ENCODE assay signal across 8 cellular contexts in genomic region chr18:28175047-28175929, GRCh38. TPM values are rescaled to one million over a fixed set of nuclear protein-coding genes. Genes with fewer than 3 reads are reported as not detected.
DNase-seq lines count a peak whose midpoint lies in the region; ATAC-seq and TF ChIP-seq lines count a peak whose summit lies in the region.

No MANE protein-coding gene starts in this region.

- dilution Hi-C loops in mammary epithelial cell (cut with HindIII; ENCODE audit: low sequenced_read_pairs): no loop called here

- H3K9me3 ChIP-seq in mammary epithelial cell (replicated peaks; ENCODE audit: insufficient read depth, low read length): no peaks in the 10 kb centered on the region

- in situ Hi-C loops in mammary epithelial cell (cut with MboI; ENCODE audit: low sequenced_read_pairs in 2 of 2): no loop called here

- BruUV-seq in MCF 10A (replicated peaks; lab: Mats Ljungman, UMichigan) (no TSS peak), mammary epithelial cell (replicated peaks; lab: Mats Ljungman, UMichigan) (no TSS peak)

- H3K4me2 ChIP-seq in mammary epithelial cell (ENCODE audit: insufficient read depth, low read depth, low read length): no peak overlapping the region

- 21% methylated on average over 7 of the region's 54 CpGs for WGBS in mammary epithelial cell (ENCODE audit: low coverage, missing lambda C conversion rate)

- peak overlapping the region; percentile 22 for H3K27ac Mint-ChIP-seq in MCF 10A (ENCODE audit: low read depth, unreplicated experiment)
- no peak overlapping the region for H3K27ac Mint-ChIP-seq in activated naive CD8-positive, alpha-beta T cell treated with anti-CD3 and anti-CD28 coated beads, Interleukin-2, amount 50 U/mL, for 24 hours

- no peaks in the 10 kb centered on the region for H3K79me2 ChIP-seq in mammary epithelial cell (ENCODE audit: insufficient read depth, low read length)

- intact Hi-C loops in MCF 10A (cut with micrococcal nuclease) (no loop called here), mammary epithelial cell (cut with micrococcal nuclease) (no loop called here)

- peaks cover 7% of the 10 kb centered on the region for H3K4me1 ChIP-seq in mammary epithelial cell (ENCODE audit: insufficient read depth, low read length)

- peak; percentile 9 for ATAC-seq in activated naive CD8-positive, alpha-beta T cell treated with anti-CD3 and anti-CD28 coated beads, Interleukin-2, amount 50 U/mL, for 24 hours

- H3K4me3 ChIP-seq in mammary epithelial cell (replicated peaks in 1 of 3; ENCODE audit: insufficient read depth in 1 of 3, low read depth in 2 of 3, low read length in 3 of 3) (no peak overlapping the region), iPS-11a (ENCODE audit: low read depth, low read length) (peak overlapping the region; percentile 64)

- no peaks in the 10 kb centered on the region for H3K9me3 Mint-ChIP-seq in MCF 10A (ENCODE audit: unreplicated experiment)
- no peaks in the 10 kb centered on the region for H3K9me3 Mint-ChIP-seq in activated naive CD8-positive, alpha-beta T cell treated with anti-CD3 and anti-CD28 coated beads, Interleukin-2, amount 50 U/mL, for 24 hours

- POLR2A ChIA-PET in MCF 10A (lab: Yijun Ruan, JAX): no interaction called here

- peak overlapping the region; percentile 84 for H3K4me3 Mint-ChIP-seq in MCF 10A (ENCODE audit: unreplicated experiment)
- H3K4me3 Mint-ChIP-seq in activated naive CD8-positive, alpha-beta T cell treated with anti-CD3 and anti-CD28 coated beads, Interleukin-2, amount 50 U/mL, for 24 hours: no peak overlapping the region

- TF ChIP-seq CTCF in MCF 10A (IDR thresholded peaks at IDR 0.05; ENCODE audit: unreplicated experiment) (no peak), mammary epithelial cell (conservative IDR thresholded peaks at IDR 0.05 in 1 of 2, IDR thresholded peaks at IDR 0.05 in 1 of 2; ENCODE audit: extremely low read depth in 1 of 2, insufficient read depth in 1 of 2, low read depth in 1 of 2, low read length in 2 of 2) (no peak)

- H3K4me1 Mint-ChIP-seq in MCF 10A (ENCODE audit: insufficient read depth, unreplicated experiment): peaks cover 6% of the 10 kb centered on the region
- H3K4me1 Mint-ChIP-seq in activated naive CD8-positive, alpha-beta T cell treated with anti-CD3 and anti-CD28 coated beads, Interleukin-2, amount 50 U/mL, for 24 hours: peaks cover 17% of the 10 kb centered on the region

- no peak overlapping the region for H3K9ac ChIP-seq in mammary epithelial cell (ENCODE audit: insufficient read depth, low read length)

- H3K36me3 ChIP-seq in mammary epithelial cell (ENCODE audit: insufficient read depth, low read length): no peaks in the 10 kb centered on the region

- no peak overlapping the region for H3K27ac ChIP-seq in mammary epithelial cell (ENCODE audit: insufficient read depth, low read depth, low read length)
- H3K27ac ChIP-seq in substantia nigra (ENCODE audit: low read depth, low read length, poor library complexity, severe bottlenecking): peak overlapping the region; percentile 85

- peaks cover 5% of the 10 kb centered on the region for H4K20me1 ChIP-seq in mammary epithelial cell (ENCODE audit: insufficient read depth, low read length)

- CTCF ChIA-PET in MCF 10A (lab: Yijun Ruan, JAX): interaction anchor here (0.5 to 0.6 kb wide), 3 partner anchors 71 to 794 kb away, joined by 3 read pairs; no protein-coding TSS in a partner anchor
- CTCF ChIA-PET in mammary epithelial cell (lab: Charles Lee; ENCODE audit: low non-redundant PET): no interaction called here

- H3K36me3 Mint-ChIP-seq in MCF 10A (ENCODE audit: insufficient read depth, unreplicated experiment): no peaks in the 10 kb centered on the region
- H3K36me3 Mint-ChIP-seq in activated naive CD8-positive, alpha-beta T cell treated with anti-CD3 and anti-CD28 coated beads, Interleukin-2, amount 50 U/mL, for 24 hours (ENCODE audit: low read depth): peaks cover 3% of the 10 kb centered on the region

- H3K27me3 ChIP-seq in mammary epithelial cell (ENCODE audit: insufficient read depth, low read length): peaks cover 46% of the 10 kb centered on the region

- H3K27me3 Mint-ChIP-seq in MCF 10A (ENCODE audit: insufficient read depth, unreplicated experiment): no peaks in the 10 kb centered on the region
- H3K27me3 Mint-ChIP-seq in activated naive CD8-positive, alpha-beta T cell treated with anti-CD3 and anti-CD28 coated beads, Interleukin-2, amount 50 U/mL, for 24 hours: peaks cover 44% of the 10 kb centered on the region

- no peak overlapping the region for H2AFZ ChIP-seq in mammary epithelial cell (ENCODE audit: low read depth, low read length)

- DNase-seq in MCF 10A (ENCODE audit: unreplicated experiment) (no peak), mammary epithelial cell (no peak), substantia nigra (lab: John Stamatoyannopoulos, UW) (peak in 29 of 49 donors; percentile 11 to 69 (median 37)), NCI-H2107 treated with DMSO at 0.1 percent for 48 hours (lab: John Stamatoyannopoulos, UW; ENCODE audit: unreplicated experiment) (no peak), cerebellum (ENCODE audit: low spot score) (no peak)
- no peak for DNase-seq in activated naive CD8-positive, alpha-beta T cell treated with anti-CD3 and anti-CD28 coated beads, Interleukin-2, amount 50 U/mL, for 24 hours
- no peak for DNase-seq in effector CD8-positive, alpha-beta T cell (lab: John Stamatoyannopoulos, UW)

RNA-seq across cellular contexts. Expression of gene CDH2, which starts 1.6 kb away (rescaled TPM):
- total RNA-seq in MCF 10A (2022) (14.6 and 15.1 TPM in 2 replicates), mammary epithelial cell (10 to 100 TPM in 1 of 2 donors, under 1 TPM in 1; 0.45 to 18.7 TPM), cerebellum (134 TPM)
- polyA plus RNA-seq in mammary epithelial cell: not detected
- not detected for polyA minus RNA-seq in mammary epithelial cell

Comparison
In these comparisons a context has a peak if more than half of its experiments do, and no peak if none do; other contexts are left out.
1. DNase-seq: peak in substantia nigra (29 of 49); none in MCF 10A (single experiment), mammary epithelial cell (single experiment), activated naive CD8-positive, alpha-beta T cell treated with anti-CD3 and anti-CD28 coated beads, Interleukin-2, amount 50 U/mL, for 24 hours (single experiment), NCI-H2107 treated with DMSO at 0.1 percent for 48 hours (single experiment), cerebellum (single experiment) and effector CD8-positive, alpha-beta T cell (single experiment).